1 cellular context compared by ENCODE assay signal in the genomic region with DNA sequence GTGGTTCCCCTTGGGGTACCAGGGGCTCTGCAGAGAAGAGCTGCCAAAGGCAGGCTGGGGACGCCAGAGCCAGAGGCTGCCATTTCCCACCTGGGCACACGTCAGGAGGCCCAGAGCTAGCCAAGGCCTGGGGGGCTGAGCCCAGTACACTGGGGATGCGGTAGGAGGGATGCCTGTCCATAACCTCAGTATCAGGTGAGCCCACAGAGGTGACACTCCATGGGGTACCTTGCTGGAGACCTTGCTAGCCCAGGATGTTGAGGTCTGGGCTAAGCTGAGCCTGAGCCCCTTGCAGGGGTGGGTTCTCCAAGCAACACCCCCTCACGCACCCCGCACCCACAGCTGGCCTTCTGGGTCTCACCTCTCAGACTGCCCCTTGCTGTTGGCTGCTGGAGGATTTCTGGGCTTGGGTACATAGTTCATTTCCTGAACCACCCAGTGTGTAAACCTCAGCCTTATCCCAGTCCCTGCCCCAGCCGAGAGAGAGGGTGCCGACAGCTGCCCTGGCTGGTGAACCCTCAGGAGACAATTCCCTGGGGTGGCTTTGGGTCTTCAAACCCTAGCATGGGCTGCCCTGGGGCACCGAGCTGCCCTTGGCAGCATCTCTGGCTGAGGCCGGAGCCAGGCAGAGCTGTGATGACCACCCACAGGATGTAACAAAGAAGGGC.
TF ChIP-seq lines count a peak whose summit lies in the region.

No MANE protein-coding gene starts in this region.

TF ChIP-seq in HepG2, 621 proteins besides CTCF, POLR2A, EP300 and RAD21 (continued from another document and continues in another):
- TF ChIP-seq, protein P1, sequence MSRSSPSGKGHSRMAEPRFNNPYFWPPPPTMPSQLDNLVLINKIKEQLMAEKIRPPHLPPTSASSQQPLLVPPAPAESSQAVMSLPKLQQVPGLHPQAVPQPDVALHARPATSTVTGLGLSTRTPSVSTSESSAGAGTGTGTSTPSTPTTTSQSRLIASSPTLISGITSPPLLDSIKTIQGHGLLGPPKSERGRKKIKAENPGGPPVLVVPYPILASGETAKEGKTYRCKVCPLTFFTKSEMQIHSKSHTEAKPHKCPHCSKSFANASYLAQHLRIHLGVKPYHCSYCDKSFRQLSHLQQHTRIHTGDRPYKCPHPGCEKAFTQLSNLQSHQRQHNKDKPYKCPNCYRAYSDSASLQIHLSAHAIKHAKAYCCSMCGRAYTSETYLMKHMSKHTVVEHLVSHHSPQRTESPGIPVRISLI (CRISPR knock-in tag; IDR thresholded peaks at IDR 0.05; ENCODE audit: borderline replicate concordance) = no peak
- TF ChIP-seq, protein P2, sequence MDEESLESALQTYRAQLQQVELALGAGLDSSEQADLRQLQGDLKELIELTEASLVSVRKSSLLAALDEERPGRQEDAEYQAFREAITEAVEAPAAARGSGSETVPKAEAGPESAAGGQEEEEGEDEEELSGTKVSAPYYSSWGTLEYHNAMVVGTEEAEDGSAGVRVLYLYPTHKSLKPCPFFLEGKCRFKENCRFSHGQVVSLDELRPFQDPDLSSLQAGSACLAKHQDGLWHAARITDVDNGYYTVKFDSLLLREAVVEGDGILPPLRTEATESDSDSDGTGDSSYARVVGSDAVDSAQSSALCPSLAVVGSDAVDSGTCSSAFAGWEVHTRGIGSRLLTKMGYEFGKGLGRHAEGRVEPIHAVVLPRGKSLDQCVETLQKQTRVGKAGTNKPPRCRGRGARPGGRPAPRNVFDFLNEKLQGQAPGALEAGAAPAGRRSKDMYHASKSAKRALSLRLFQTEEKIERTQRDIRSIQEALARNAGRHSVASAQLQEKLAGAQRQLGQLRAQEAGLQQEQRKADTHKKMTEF (CRISPR knock-in tag; IDR thresholded peaks at IDR 0.05) = peak; percentile 58; the same call in 1 of the 2 replicates
- TF ChIP-seq ZBTB42 (CRISPR knock-in tag; IDR thresholded peaks at IDR 0.05) (no peak), TARDBP (CRISPR knock-in tag; IDR thresholded peaks at IDR 0.05) (0 out of 2 replicates have a peak, but pooled peaks have one; percentile 36), SIX4 (CRISPR knock-in tag; IDR thresholded peaks at IDR 0.05) (no peak), REL (CRISPR knock-in tag; conservative IDR thresholded peaks at IDR 0.05) (no peak), ZNF263 (CRISPR knock-in tag; IDR thresholded peaks at IDR 0.05) (no peak), HNF4A (CRISPR knock-in tag; IDR thresholded peaks at IDR 0.05) (peak; percentile 95), AGO1 (IDR thresholded peaks at IDR 0.05; ENCODE audit: low read depth, low read length, poor library complexity, severe bottlenecking) (no peak), CEBPG (CRISPR knock-in tag; IDR thresholded peaks at IDR 0.05) (no peak), ZNF558 (CRISPR knock-in tag; IDR thresholded peaks at IDR 0.05; ENCODE audit: borderline replicate concordance) (no peak), NR1H2 (CRISPR knock-in tag; IDR thresholded peaks at IDR 0.05; ENCODE audit: borderline replicate concordance, low read depth) (no peak), MAFK (conservative IDR thresholded peaks at IDR 0.05 in 1 of 2, IDR thresholded peaks at IDR 0.05 in 1 of 2; ENCODE audit: low read length in 2 of 2) (no peak), RARG (CRISPR knock-in tag; IDR thresholded peaks at IDR 0.05; ENCODE audit: low read depth) (no peak), ZFP36L1 (CRISPR knock-in tag; IDR thresholded peaks at IDR 0.05) (no peak), ZFY (CRISPR knock-in tag; IDR thresholded peaks at IDR 0.05) (no peak; the same call in 1 of the 2 replicates), ZNF367 (CRISPR knock-in tag; IDR thresholded peaks at IDR 0.05; ENCODE audit: borderline replicate concordance) (no peak), ZNF335 (CRISPR knock-in tag; IDR thresholded peaks at IDR 0.05) (no peak), ELF1 (CRISPR knock-in tag; IDR thresholded peaks at IDR 0.05) (peak; percentile 18; the same call in 1 of the 2 replicates), ZIK1 (CRISPR knock-in tag; IDR thresholded peaks at IDR 0.05; ENCODE audit: borderline replicate concordance, low read depth) (no peak), ELF3 (CRISPR knock-in tag; IDR thresholded peaks at IDR 0.05) (peak; percentile 62; the same call in 1 of the 2 replicates), ZFYVE20 (CRISPR knock-in tag; IDR thresholded peaks at IDR 0.05; ENCODE audit: borderline replicate concordance, low read depth) (no peak), ZNF782 (CRISPR knock-in tag; IDR thresholded peaks at IDR 0.05; ENCODE audit: borderline replicate concordance) (no peak), CREB1 (IDR thresholded peaks at IDR 0.05) (no peak), CREB1 (CRISPR knock-in tag; IDR thresholded peaks at IDR 0.05) (no peak), RFXAP (CRISPR knock-in tag; IDR thresholded peaks at IDR 0.05; ENCODE audit: borderline replicate concordance) (peak; percentile 59; the same call in 1 of the 2 replicates), PITX1 (CRISPR knock-in tag; IDR thresholded peaks at IDR 0.05) (peak; percentile 75; the same call in 1 of the 2 replicates), ETV6 (CRISPR knock-in tag; conservative IDR thresholded peaks at IDR 0.05) (no peak), PHB2 (IDR thresholded peaks at IDR 0.05; ENCODE audit: partially characterized antibody) (no peak), ZFX (CRISPR knock-in tag; IDR thresholded peaks at IDR 0.05; ENCODE audit: low read depth) (peak; percentile 42; the same call in 1 of the 2 replicates), RXRB (CRISPR knock-in tag; IDR thresholded peaks at IDR 0.05; ENCODE audit: borderline replicate concordance) (peak; percentile 52), SMYD3 (CRISPR knock-in tag; IDR thresholded peaks at IDR 0.05) (no peak), FOXA3 (CRISPR knock-in tag; IDR thresholded peaks at IDR 0.05) (peak; percentile 53; the same call in 1 of the 2 replicates), NFYB (CRISPR knock-in tag; IDR thresholded peaks at IDR 0.05) (no peak), ZNF530 (CRISPR knock-in tag; IDR thresholded peaks at IDR 0.05; ENCODE audit: low read depth) (no peak), FOXK1 (CRISPR knock-in tag; IDR thresholded peaks at IDR 0.05; ENCODE audit: borderline replicate concordance, low read depth) (no peak)
- TF ChIP-seq, protein P3, sequence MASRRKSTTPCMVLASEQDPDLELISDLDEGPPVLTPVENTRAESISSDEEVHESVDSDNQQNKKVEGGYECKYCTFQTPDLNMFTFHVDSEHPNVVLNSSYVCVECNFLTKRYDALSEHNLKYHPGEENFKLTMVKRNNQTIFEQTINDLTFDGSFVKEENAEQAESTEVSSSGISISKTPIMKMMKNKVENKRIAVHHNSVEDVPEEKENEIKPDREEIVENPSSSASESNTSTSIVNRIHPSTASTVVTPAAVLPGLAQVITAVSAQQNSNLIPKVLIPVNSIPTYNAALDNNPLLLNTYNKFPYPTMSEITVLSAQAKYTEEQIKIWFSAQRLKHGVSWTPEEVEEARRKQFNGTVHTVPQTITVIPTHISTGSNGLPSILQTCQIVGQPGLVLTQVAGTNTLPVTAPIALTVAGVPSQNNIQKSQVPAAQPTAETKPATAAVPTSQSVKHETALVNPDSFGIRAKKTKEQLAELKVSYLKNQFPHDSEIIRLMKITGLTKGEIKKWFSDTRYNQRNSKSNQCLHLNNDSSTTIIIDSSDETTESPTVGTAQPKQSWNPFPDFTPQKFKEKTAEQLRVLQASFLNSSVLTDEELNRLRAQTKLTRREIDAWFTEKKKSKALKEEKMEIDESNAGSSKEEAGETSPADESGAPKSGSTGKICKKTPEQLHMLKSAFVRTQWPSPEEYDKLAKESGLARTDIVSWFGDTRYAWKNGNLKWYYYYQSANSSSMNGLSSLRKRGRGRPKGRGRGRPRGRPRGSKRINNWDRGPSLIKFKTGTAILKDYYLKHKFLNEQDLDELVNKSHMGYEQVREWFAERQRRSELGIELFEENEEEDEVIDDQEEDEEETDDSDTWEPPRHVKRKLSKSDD (CRISPR knock-in tag; IDR thresholded peaks at IDR 0.05; ENCODE audit: low read depth) = no peak
- TF ChIP-seq, protein P4, sequence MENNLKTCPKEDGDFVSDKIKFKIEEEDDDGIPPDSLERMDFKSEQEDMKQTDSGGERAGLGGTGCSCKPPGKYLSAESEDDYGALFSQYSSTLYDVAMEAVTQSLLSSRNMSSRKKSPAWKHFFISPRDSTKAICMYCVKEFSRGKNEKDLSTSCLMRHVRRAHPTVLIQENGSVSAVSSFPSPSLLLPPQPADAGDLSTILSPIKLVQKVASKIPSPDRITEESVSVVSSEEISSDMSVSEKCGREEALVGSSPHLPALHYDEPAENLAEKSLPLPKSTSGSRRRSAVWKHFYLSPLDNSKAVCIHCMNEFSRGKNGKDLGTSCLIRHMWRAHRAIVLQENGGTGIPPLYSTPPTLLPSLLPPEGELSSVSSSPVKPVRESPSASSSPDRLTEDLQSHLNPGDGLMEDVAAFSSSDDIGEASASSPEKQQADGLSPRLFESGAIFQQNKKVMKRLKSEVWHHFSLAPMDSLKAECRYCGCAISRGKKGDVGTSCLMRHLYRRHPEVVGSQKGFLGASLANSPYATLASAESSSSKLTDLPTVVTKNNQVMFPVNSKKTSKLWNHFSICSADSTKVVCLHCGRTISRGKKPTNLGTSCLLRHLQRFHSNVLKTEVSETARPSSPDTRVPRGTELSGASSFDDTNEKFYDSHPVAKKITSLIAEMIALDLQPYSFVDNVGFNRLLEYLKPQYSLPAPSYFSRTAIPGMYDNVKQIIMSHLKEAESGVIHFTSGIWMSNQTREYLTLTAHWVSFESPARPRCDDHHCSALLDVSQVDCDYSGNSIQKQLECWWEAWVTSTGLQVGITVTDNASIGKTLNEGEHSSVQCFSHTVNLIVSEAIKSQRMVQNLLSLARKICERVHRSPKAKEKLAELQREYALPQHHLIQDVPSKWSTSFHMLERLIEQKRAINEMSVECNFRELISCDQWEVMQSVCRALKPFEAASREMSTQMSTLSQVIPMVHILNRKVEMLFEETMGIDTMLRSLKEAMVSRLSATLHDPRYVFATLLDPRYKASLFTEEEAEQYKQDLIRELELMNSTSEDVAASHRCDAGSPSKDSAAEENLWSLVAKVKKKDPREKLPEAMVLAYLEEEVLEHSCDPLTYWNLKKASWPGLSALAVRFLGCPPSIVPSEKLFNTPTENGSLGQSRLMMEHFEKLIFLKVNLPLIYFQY (CRISPR knock-in tag; IDR thresholded peaks at IDR 0.05; ENCODE audit: borderline replicate concordance) = peak; percentile 75; the same call in 1 of the 2 replicates
- TF ChIP-seq, protein P5, sequence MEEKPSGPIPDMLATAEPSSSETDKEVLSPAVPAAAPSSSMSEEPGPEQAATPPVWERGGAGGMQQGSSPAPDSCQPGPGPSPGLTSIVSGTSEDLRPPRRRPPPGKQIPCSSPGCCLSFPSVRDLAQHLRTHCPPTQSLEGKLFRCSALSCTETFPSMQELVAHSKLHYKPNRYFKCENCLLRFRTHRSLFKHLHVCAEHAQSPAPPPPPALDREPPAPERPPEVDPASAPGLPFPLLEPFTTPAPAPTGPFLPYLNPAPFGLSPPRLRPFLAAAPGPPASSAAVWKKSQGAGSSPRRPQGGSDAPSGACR (CRISPR knock-in tag; IDR thresholded peaks at IDR 0.05) = no peak
- TF ChIP-seq, protein P6, sequence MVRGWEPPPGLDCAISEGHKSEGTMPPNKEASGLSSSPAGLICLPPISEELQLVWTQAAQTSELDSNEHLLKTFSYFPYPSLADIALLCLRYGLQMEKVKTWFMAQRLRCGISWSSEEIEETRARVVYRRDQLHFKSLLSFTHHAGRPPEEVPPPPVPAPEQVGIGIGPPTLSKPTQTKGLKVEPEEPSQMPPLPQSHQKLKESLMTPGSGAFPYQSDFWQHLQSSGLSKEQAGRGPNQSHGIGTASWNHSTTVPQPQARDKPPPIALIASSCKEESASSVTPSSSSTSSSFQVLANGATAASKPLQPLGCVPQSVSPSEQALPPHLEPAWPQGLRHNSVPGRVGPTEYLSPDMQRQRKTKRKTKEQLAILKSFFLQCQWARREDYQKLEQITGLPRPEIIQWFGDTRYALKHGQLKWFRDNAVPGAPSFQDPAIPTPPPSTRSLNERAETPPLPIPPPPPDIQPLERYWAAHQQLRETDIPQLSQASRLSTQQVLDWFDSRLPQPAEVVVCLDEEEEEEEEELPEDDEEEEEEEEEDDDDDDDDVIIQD (CRISPR knock-in tag; IDR thresholded peaks at IDR 0.05; ENCODE audit: low read depth) = no peak
- TF ChIP-seq, protein P7, sequence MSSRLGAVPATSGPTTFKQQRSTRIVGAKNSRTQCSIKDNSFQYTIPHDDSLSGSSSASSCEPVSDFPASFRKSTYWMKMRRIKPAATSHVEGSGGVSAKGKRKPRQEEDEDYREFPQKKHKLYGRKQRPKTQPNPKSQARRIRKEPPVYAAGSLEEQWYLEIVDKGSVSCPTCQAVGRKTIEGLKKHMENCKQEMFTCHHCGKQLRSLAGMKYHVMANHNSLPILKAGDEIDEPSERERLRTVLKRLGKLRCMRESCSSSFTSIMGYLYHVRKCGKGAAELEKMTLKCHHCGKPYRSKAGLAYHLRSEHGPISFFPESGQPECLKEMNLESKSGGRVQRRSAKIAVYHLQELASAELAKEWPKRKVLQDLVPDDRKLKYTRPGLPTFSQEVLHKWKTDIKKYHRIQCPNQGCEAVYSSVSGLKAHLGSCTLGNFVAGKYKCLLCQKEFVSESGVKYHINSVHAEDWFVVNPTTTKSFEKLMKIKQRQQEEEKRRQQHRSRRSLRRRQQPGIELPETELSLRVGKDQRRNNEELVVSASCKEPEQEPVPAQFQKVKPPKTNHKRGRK (CRISPR knock-in tag; IDR thresholded peaks at IDR 0.05) = no peak
- TF ChIP-seq, protein P8, sequence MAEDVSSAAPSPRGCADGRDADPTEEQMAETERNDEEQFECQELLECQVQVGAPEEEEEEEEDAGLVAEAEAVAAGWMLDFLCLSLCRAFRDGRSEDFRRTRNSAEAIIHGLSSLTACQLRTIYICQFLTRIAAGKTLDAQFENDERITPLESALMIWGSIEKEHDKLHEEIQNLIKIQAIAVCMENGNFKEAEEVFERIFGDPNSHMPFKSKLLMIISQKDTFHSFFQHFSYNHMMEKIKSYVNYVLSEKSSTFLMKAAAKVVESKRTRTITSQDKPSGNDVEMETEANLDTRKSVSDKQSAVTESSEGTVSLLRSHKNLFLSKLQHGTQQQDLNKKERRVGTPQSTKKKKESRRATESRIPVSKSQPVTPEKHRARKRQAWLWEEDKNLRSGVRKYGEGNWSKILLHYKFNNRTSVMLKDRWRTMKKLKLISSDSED (CRISPR knock-in tag; IDR thresholded peaks at IDR 0.05) = no peak
